ENCODE assay signal across 1 cellular context in the genomic region with DNA sequence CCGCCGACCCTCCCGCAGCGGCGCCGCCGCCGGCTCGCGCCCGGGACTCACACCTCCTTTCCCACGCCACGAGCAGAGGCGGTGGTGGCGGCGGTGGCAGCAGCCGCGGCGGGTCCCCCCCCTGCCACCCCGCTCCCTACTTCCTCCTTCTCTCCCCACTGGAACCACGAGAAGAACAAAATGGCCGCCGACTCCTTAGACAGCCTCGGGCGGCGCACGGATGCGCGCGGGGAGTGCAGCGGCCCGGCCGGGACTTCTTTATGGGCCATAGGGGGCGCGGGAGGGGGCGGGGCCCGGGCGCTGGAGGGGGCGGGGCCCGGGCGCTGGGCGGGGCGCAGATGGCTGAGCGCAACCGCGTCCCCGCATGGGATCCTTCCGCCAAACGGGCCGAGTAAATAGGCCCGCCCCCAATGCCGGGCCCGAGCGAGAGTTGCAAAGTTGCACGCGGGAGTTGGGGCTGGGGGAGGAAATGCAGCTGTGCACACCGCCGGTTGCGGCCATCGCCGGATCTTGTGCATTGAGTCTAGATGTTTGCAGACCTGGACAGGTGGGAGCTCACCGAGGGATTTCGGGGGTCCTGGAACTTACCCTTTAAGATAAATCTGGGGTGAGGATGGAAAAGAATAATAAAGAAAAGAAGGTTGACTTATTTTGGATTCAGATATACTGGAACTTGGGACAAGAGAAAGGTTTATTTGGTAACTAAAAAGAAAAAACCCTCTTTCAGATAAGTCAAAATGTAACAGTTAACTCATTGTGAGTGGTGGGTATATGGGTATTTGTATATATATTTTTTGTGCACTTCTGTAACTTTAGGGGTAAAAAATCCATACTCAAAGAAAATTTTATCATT.
TF ChIP-seq lines count a peak whose summit lies in the region.

PPP1CC (minus strand) TSS at position 174 of the 853 bp plus-strand sequence. CDS start 184 bp downstream, outside the sequence.

TF ChIP-seq in HepG2, 621 proteins besides CTCF, POLR2A, EP300 and RAD21 (continued from another document and continues in another):
- no peak for TF ChIP-seq BCLAF1 (IDR thresholded peaks at IDR 0.05)
- TF ChIP-seq UBTF (CRISPR knock-in tag; IDR thresholded peaks at IDR 0.05) = peak; percentile 37; the same call in 1 of the 2 replicates
- TF ChIP-seq ZNF841 (CRISPR knock-in tag; IDR thresholded peaks at IDR 0.05; ENCODE audit: borderline replicate concordance) = no peak
- TF ChIP-seq ZNF747 (CRISPR knock-in tag; IDR thresholded peaks at IDR 0.05; ENCODE audit: borderline replicate concordance) = no peak
- no peak for TF ChIP-seq ZFAT (CRISPR knock-in tag; conservative IDR thresholded peaks at IDR 0.05)
- TF ChIP-seq NRL (CRISPR knock-in tag; IDR thresholded peaks at IDR 0.05; ENCODE audit: borderline replicate concordance) = no peak
- peak; percentile 37; the same call in 1 of the 2 replicates for TF ChIP-seq BORCS8-MEF2B (CRISPR knock-in tag; IDR thresholded peaks at IDR 0.05)
- TF ChIP-seq DBP (CRISPR knock-in tag; IDR thresholded peaks at IDR 0.05; ENCODE audit: not compliant biosample characterization) = no peak
- peak; percentile 75 for TF ChIP-seq AGO2 (optimal IDR thresholded peaks at IDR 0.05; ENCODE audit: low read depth, low read length)
- TF ChIP-seq, protein P1, sequence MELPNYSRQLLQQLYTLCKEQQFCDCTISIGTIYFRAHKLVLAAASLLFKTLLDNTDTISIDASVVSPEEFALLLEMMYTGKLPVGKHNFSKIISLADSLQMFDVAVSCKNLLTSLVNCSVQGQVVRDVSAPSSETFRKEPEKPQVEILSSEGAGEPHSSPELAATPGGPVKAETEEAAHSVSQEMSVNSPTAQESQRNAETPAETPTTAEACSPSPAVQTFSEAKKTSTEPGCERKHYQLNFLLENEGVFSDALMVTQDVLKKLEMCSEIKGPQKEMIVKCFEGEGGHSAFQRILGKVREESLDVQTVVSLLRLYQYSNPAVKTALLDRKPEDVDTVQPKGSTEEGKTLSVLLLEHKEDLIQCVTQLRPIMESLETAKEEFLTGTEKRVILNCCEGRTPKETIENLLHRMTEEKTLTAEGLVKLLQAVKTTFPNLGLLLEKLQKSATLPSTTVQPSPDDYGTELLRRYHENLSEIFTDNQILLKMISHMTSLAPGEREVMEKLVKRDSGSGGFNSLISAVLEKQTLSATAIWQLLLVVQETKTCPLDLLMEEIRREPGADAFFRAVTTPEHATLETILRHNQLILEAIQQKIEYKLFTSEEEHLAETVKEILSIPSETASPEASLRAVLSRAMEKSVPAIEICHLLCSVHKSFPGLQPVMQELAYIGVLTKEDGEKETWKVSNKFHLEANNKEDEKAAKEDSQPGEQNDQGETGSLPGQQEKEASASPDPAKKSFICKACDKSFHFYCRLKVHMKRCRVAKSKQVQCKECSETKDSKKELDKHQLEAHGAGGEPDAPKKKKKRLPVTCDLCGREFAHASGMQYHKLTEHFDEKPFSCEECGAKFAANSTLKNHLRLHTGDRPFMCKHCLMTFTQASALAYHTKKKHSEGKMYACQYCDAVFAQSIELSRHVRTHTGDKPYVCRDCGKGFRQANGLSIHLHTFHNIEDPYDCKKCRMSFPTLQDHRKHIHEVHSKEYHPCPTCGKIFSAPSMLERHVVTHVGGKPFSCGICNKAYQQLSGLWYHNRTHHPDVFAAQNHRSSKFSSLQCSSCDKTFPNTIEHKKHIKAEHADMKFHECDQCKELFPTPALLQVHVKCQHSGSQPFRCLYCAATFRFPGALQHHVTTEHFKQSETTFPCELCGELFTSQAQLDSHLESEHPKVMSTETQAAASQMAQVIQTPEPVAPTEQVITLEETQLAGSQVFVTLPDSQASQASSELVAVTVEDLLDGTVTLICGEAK (IDR thresholded peaks at IDR 0.05) = no peak
- TF ChIP-seq, protein P1 (CRISPR knock-in tag; IDR thresholded peaks at IDR 0.05) = peak; percentile 89
- TF ChIP-seq SOX6 (IDR thresholded peaks at IDR 0.05) = no peak
- peak; percentile 29; the same call in 1 of the 2 replicates for TF ChIP-seq SOX6 (CRISPR knock-in tag; IDR thresholded peaks at IDR 0.05)
- no peak for TF ChIP-seq THAP8 (CRISPR knock-in tag; IDR thresholded peaks at IDR 0.05; ENCODE audit: borderline replicate concordance)
- no peak for TF ChIP-seq ZBTB10 (CRISPR knock-in tag; IDR thresholded peaks at IDR 0.05; ENCODE audit: borderline replicate concordance)
- peak; percentile 50; the same call in 1 of the 2 replicates for TF ChIP-seq ZMAT3 (CRISPR knock-in tag; conservative IDR thresholded peaks at IDR 0.05)
- TF ChIP-seq ESRRA (CRISPR knock-in tag; IDR thresholded peaks at IDR 0.05; ENCODE audit: low read depth) = 0 out of 2 replicates have a peak, but pooled peaks have one; percentile 14
- TF ChIP-seq ZNF12 (CRISPR knock-in tag; IDR thresholded peaks at IDR 0.05) = no peak
- no peak for TF ChIP-seq ZNF317 (CRISPR knock-in tag; IDR thresholded peaks at IDR 0.05)
- TF ChIP-seq ZIK1 (CRISPR knock-in tag; IDR thresholded peaks at IDR 0.05; ENCODE audit: borderline replicate concordance, low read depth) = no peak
- TF ChIP-seq HNRNPLL (IDR thresholded peaks at IDR 0.05; ENCODE audit: low read depth, low read length, poor library complexity, severe bottlenecking) = peak; percentile 61
- TF ChIP-seq SP5 (CRISPR knock-in tag; IDR thresholded peaks at IDR 0.05; ENCODE audit: borderline replicate concordance, low read depth) = peak; percentile 83
- no peak for TF ChIP-seq ZBTB8A (CRISPR knock-in tag; IDR thresholded peaks at IDR 0.05; ENCODE audit: borderline replicate concordance, low read depth)
- TF ChIP-seq ZNF441 (CRISPR knock-in tag; IDR thresholded peaks at IDR 0.05; ENCODE audit: borderline replicate concordance) = peak; percentile 69
- no peak for TF ChIP-seq NFATC3 (CRISPR knock-in tag; IDR thresholded peaks at IDR 0.05)
